Comparison of ENCODE assay signal across 11 cellular contexts in the genomic region with DNA sequence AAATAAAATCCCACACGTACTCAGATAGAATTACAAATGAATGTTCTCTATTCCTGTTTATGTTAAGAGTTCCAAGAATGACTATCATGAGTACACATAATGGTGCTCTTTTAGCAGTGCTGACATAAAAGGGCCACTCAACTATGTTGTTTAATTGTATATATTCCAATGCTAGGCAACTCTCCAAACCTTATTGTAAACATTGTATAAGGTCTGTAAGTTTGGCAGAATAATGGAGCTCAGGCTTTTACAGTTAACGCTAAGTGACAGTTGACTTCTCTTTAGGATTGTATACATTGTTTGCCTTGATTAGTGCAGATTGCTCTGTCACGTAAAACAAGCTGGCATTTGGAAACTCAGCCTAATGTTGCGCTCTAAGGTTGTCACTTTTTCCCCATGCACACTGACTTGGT. TPM values are rescaled to one million over a fixed set of nuclear protein-coding genes. Genes with fewer than 3 reads are reported as not detected.
DNase-seq lines count a peak whose midpoint lies in the region; ATAC-seq, FAIRE-seq and TF ChIP-seq lines count a peak whose summit lies in the region.
"Had no signal": no experiment of that assay in that cellular context is flagged by ENCODE, and none has a peak within 500 bp of the region (broad histone marks: within the 10 kb centered on the region; RNA-seq: fewer than 3 reads in every experiment).

No MANE protein-coding gene starts in this region.

- no peak for FAIRE-seq in small intestine (lab: Jason Lieb, UNC)

- DNase-seq in AG04449 (ENCODE audit: low read depth, low spot score) (peak; percentile 19), HCEC 1CT (peak; percentile 61), T-helper 17 cell (no peak), iris pigment epithelial cell (ENCODE audit: low read depth) (peak; percentile 78), small intestine (no peak), KBM-7 (no peak)
- no peak for DNase-seq in stimulated activated naive CD4-positive, alpha-beta T cell treated with Interleukin-2 at 50 U/mL for 16 hours (lab: John Stamatoyannopoulos, UW)
- DNase-seq: Right ventricle myocardium superior had no signal

- H3K4me3 Mint-ChIP-seq in T-helper 17 cell = peak overlapping the region; percentile 61
- H3K4me3 Mint-ChIP-seq: dendritic cell treated with granulocyte-macrophage colony-stimulating factor and Interleukin-4, amounts not matched to agents 40 ng/mL and 50 ng/mL, for 4 days had no signal

- no peak overlapping the region for H3K4me3 ChIP-seq in AG04449 (ENCODE audit: low read depth, low read length)
- no peak overlapping the region for H3K4me3 ChIP-seq in small intestine (ENCODE audit: low read depth in 1 of 2, low read length in 2 of 2)

- H3K9me3 ChIP-seq in T-helper 17 cell (ENCODE audit: control insufficient read depth, low read length, poor library complexity, severe bottlenecking) (no peaks in the 10 kb centered on the region), small intestine (ENCODE audit: control insufficient read depth, low read depth) (no peaks in the 10 kb centered on the region)

- in situ Hi-C loops in KBM-7 (cut with MboI; ENCODE audit: low pct_unique_long_range_greater_than_20kb, low sequenced_read_pairs) = no loop called here

- H3K27ac ChIP-seq in small intestine (ENCODE audit: low read depth in 1 of 2, low read length in 1 of 2) = peak overlapping the region in 1 of 2 donors; percentile 54
- H3K27ac ChIP-seq: KMS-11 had no signal

- ATAC-seq in T-helper 17 cell (peak; percentile 22), GM21737 (IDR thresholded peaks at IDR 0.05; ENCODE audit: unreplicated experiment) (no peak)

- H3K4me1 ChIP-seq in small intestine (ENCODE audit: control insufficient read depth in 2 of 2, insufficient read depth in 1 of 2, low read depth in 1 of 2, low read length in 1 of 2) = peaks cover 0 to 3% of the 10 kb centered on the region in 2 donors

- no peaks in the 10 kb centered on the region for H3K36me3 ChIP-seq in small intestine (ENCODE audit: control insufficient read depth in 2 of 2, insufficient read depth in 2 of 2, low read length in 2 of 2)

- POLR2A ChIA-PET in AG04449 (lab: Yijun Ruan, JAX) = no interaction called here

- CTCF ChIA-PET in AG04449 (lab: Yijun Ruan, JAX) = interaction anchor here (0.5 to 2.2 kb wide), 4 partner anchors 15 to 521 kb away, joined by 3 to 5 read pairs (median 4); no protein-coding TSS in a partner anchor

- no peaks in the 10 kb centered on the region for H3K27me3 Mint-ChIP-seq in T-helper 17 cell
- H3K27me3 Mint-ChIP-seq: dendritic cell treated with granulocyte-macrophage colony-stimulating factor and Interleukin-4, amounts not matched to agents 40 ng/mL and 50 ng/mL, for 4 days had no signal

- no peaks in the 10 kb centered on the region for H3K36me3 Mint-ChIP-seq in T-helper 17 cell (ENCODE audit: low read depth)

- H3K27me3 ChIP-seq in small intestine (ENCODE audit: control insufficient read depth in 2 of 2, insufficient read depth in 2 of 2, low read length in 2 of 2) = no peaks in the 10 kb centered on the region

- H3K4me1 Mint-ChIP-seq in T-helper 17 cell = peaks cover 46% of the 10 kb centered on the region

- TF ChIP-seq CTCF in AG04449 (IDR thresholded peaks at IDR 0.05; ENCODE audit: insufficient read depth, low read length, missing control alignments) = no peak

- WGBS in small intestine, 3 donors = 52 to 78% (median 73%) methylated on average over 4 of the region's 4 CpGs

- peak overlapping the region; percentile 96 for H3K27ac Mint-ChIP-seq in T-helper 17 cell
- H3K27ac Mint-ChIP-seq: dendritic cell treated with granulocyte-macrophage colony-stimulating factor and Interleukin-4, amounts not matched to agents 40 ng/mL and 50 ng/mL, for 4 days had no signal

RNA-seq across cellular contexts. Expression of a gene that starts 20.8 kb away (rescaled TPM):
- 100 to 1,000 TPM; 108 to 110 TPM for total RNA-seq in T-helper 17 cell
- polyA plus RNA-seq in small intestine = 10 to 100 TPM in 1 of 3 donors, 1 to 10 TPM in 2; 2.0 to 14.8 (median 5.4) TPM

Comparison
In these comparisons a context has a peak if more than half of its experiments do, and no peak if none do; other contexts are left out.
1. DNase-seq: peak in AG04449 (single experiment), HCEC 1CT (single experiment) and iris pigment epithelial cell (single experiment); none in T-helper 17 cell (0 of 3), small intestine (single experiment), KBM-7 (single experiment) and stimulated activated naive CD4-positive, alpha-beta T cell treated with Interleukin-2 at 50 U/mL for 16 hours (single experiment).